In the genomic region with DNA sequence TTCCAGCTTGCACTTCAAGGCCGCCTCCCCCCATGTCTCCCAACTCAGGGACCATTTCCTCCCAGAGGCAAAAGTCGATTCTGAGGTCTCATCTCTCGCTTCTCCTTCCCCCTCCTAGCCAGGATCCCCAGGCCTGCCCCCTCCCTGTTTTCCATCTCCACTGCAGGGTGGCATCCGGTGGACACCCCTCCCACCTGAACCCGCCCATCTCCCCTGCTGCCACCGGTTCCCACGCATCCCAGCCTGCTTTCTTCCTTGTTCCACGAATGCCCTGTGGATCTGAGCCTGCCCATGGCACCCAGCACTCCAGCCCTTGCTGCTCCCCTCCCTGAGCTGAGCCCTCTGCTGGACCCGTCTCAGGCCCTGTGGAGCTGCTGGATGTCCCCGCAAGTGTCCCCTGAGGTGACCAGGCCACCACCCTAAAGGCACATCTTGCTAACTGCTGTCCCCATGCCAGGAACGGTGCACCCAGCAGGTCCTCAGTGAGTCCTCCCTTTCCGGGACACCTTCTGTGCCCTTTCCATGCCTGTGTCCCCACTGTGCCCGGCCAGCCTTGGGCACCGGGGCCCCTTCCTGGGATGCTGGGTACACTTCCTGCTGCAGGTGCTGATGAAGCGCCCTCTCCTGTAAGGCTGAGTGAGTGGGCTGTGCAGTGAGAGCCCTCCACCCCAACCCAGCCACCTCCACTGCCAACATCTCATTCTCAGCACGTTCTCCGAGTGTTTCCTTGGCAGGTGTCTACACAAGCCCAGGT, we compare ENCODE assay signal across 10 cellular contexts. TPM values are rescaled to one million over a fixed set of nuclear protein-coding genes. Genes with fewer than 3 reads are reported as not detected.
DNase-seq lines count a peak whose midpoint lies in the region; ATAC-seq and TF ChIP-seq lines count a peak whose summit lies in the region.
"Had no signal": no experiment of that assay in that cellular context is flagged by ENCODE, and none has a peak within 500 bp of the region (broad histone marks: within the 10 kb centered on the region; RNA-seq: fewer than 3 reads in every experiment).

No MANE protein-coding gene starts in this region.

- DNase-seq in CD14-positive monocyte (ENCODE audit: low spot score) = no peak
- DNase-seq in DMS153 (lab: John Stamatoyannopoulos, UW) = peak; percentile 45
- DNase-seq in activated B cell treated with CpG ODN at 0.5 μM for 24 hours = no peak
- DNase-seq in lower lobe of right lung = peak; percentile 53
- no peak for DNase-seq in amniotic stem cell (lab: John Stamatoyannopoulos, UW)
- no peak for DNase-seq in HAP-1 (ENCODE audit: low spot score in 2 of 2)
- no peak for DNase-seq in T-helper 2 cell treated with Interferon-gamma antibody and Interleukin-4, amounts not matched to agents 5 μg/mL and 100 μg/mL, for 36 hours (ENCODE audit: low spot score)
- DNase-seq: NCI-H1092 treated with DMSO at 0.1 percent for 48 hours had no signal

- H3K4me3 ChIP-seq in lower lobe of right lung (no peak overlapping the region), HAP-1 (no peak overlapping the region)

- H3K4me1 Mint-ChIP-seq in CD14-positive monocyte (peaks cover 2% of the 10 kb centered on the region), activated B cell treated with CpG ODN at 0.5 μM for 24 hours (peaks cover 38% of the 10 kb centered on the region)
- peaks cover 2% of the 10 kb centered on the region for H3K4me1 Mint-ChIP-seq in T-helper 2 cell treated with Interferon-gamma antibody and Interleukin-4, amounts not matched to agents 5 μg/mL and 100 μg/mL, for 36 hours (ENCODE audit: low read depth)

- TF ChIP-seq CTCF in CD14-positive monocyte (IDR thresholded peaks at IDR 0.05) (no peak), activated B cell treated with CpG ODN at 0.5 μM for 24 hours (IDR thresholded peaks at IDR 0.05) (no peak), lower lobe of right lung (IDR thresholded peaks at IDR 0.05) (no peak)

- H3K27ac Mint-ChIP-seq in CD14-positive monocyte = no peak overlapping the region
- H3K27ac Mint-ChIP-seq in activated B cell treated with CpG ODN at 0.5 μM for 24 hours = peak overlapping the region; percentile 68
- H3K27ac Mint-ChIP-seq in T-helper 2 cell treated with Interferon-gamma antibody and Interleukin-4, amounts not matched to agents 5 μg/mL and 100 μg/mL, for 36 hours = no peak overlapping the region

- H3K27ac ChIP-seq in lower lobe of right lung = no peak overlapping the region
- H3K27ac ChIP-seq: heart left ventricle had no signal

- no peaks in the 10 kb centered on the region for H3K36me3 Mint-ChIP-seq in CD14-positive monocyte
- H3K36me3 Mint-ChIP-seq in activated B cell treated with CpG ODN at 0.5 μM for 24 hours (ENCODE audit: low read depth) = no peaks in the 10 kb centered on the region
- no peaks in the 10 kb centered on the region for H3K36me3 Mint-ChIP-seq in T-helper 2 cell treated with Interferon-gamma antibody and Interleukin-4, amounts not matched to agents 5 μg/mL and 100 μg/mL, for 36 hours (ENCODE audit: low read depth)

- intact Hi-C loops in CD14-positive monocyte (cut with micrococcal nuclease) = no loop called here
- intact Hi-C loops in activated B cell treated with CpG ODN at 0.5 μM for 24 hours (cut with micrococcal nuclease) = loop anchor here (2.0 to 10.0 kb wide), 4 partner anchors 19 to 193 kb away; a partner anchor contains a TSS
- intact Hi-C loops in lower lobe of right lung (cut with DNase I) = no loop called here

- in situ Hi-C loops in HAP-1 (cut with MboI; ENCODE audit: low sequenced_read_pairs) = no loop called here

- CTCF ChIA-PET in activated B cell treated with CpG ODN at 0.5 μM for 24 hours (lab: Charles Lee) = interaction anchor here (1.3 kb wide), 1 partner anchor 19 kb away, joined by 3 read pairs; no protein-coding TSS in a partner anchor

- H3K36me3 ChIP-seq in lower lobe of right lung (no peaks in the 10 kb centered on the region), HAP-1 (replicated peaks) (no peaks in the 10 kb centered on the region)
- H3K36me3 ChIP-seq: heart left ventricle had no signal

- no peaks in the 10 kb centered on the region for H3K9me3 ChIP-seq in lower lobe of right lung
- H3K9me3 ChIP-seq in HAP-1 = no peaks in the 10 kb centered on the region
- H3K9me3 ChIP-seq: heart left ventricle had no signal

- H3K27me3 Mint-ChIP-seq in CD14-positive monocyte (ENCODE audit: low read depth in 3 of 3) = peaks cover 34 to 69% (median 59%) of the 10 kb centered on the region in 3 donors
- no peaks in the 10 kb centered on the region for H3K27me3 Mint-ChIP-seq in activated B cell treated with CpG ODN at 0.5 μM for 24 hours
- peaks cover 12% of the 10 kb centered on the region for H3K27me3 Mint-ChIP-seq in T-helper 2 cell treated with Interferon-gamma antibody and Interleukin-4, amounts not matched to agents 5 μg/mL and 100 μg/mL, for 36 hours (ENCODE audit: low read depth)

- POLR2A ChIA-PET in activated B cell treated with CpG ODN at 0.5 μM for 24 hours (lab: Charles Lee) = interaction anchor here (0.8 to 2.6 kb wide), 15 partner anchors 10 to 181 kb away, joined by 3 to 18 read pairs (median 4); a partner anchor contains a TSS

- H3K4me3 Mint-ChIP-seq in CD14-positive monocyte (peak overlapping the region; percentile 16 to 67), activated B cell treated with CpG ODN at 0.5 μM for 24 hours (peak overlapping the region; percentile 71)
- no peak overlapping the region for H3K4me3 Mint-ChIP-seq in T-helper 2 cell treated with Interferon-gamma antibody and Interleukin-4, amounts not matched to agents 5 μg/mL and 100 μg/mL, for 36 hours

- ATAC-seq in activated B cell treated with CpG ODN at 0.5 μM for 24 hours (ENCODE audit: low read depth) (no peak), lower lobe of right lung (peak; percentile 36 to 59), HG03097 (IDR thresholded peaks at IDR 0.05; ENCODE audit: low FRiP score, unreplicated experiment) (no peak)

- H3K27me3 ChIP-seq in lower lobe of right lung (ENCODE audit: low read depth) (peaks cover 72% of the 10 kb centered on the region), HAP-1 (ENCODE audit: low read depth) (peaks cover 21% of the 10 kb centered on the region)

- H3K9me3 Mint-ChIP-seq in CD14-positive monocyte (peaks cover 0 to 5% (median 2%) of the 10 kb centered on the region in 7 donors), activated B cell treated with CpG ODN at 0.5 μM for 24 hours (no peaks in the 10 kb centered on the region)
- no peaks in the 10 kb centered on the region for H3K9me3 Mint-ChIP-seq in T-helper 2 cell treated with Interferon-gamma antibody and Interleukin-4, amounts not matched to agents 5 μg/mL and 100 μg/mL, for 36 hours

- H3K4me1 ChIP-seq in lower lobe of right lung = peaks cover 11% of the 10 kb centered on the region
- H3K4me1 ChIP-seq in HAP-1 = no peaks in the 10 kb centered on the region

RNA-seq across cellular contexts. Expression of a gene that starts 0.9 kb away (rescaled TPM):
- not detected for polyA plus RNA-seq in CD14-positive monocyte
- total RNA-seq in activated B cell treated with CpG ODN at 0.5 μM for 24 hours (0.15 and 0.31 TPM in 2 replicates), lower lobe of right lung (0.09 TPM)
- total RNA-seq: heart left ventricle had no signal
- polyA plus RNA-seq: heart left ventricle had no signal

RNA-seq across cellular contexts. Expression of a gene that starts 46.5 kb away (rescaled TPM):
- not detected for polyA plus RNA-seq in CD14-positive monocyte
- total RNA-seq in activated B cell treated with CpG ODN at 0.5 μM for 24 hours (not detected in 2 replicates), lower lobe of right lung (not detected)
- total RNA-seq: heart left ventricle had no signal
- polyA plus RNA-seq: heart left ventricle had no signal

RNA-seq across cellular contexts. Expression of a gene that starts 51.1 kb away (rescaled TPM):
- 10 to 100 TPM; 38.8 to 40.4 TPM for polyA plus RNA-seq in CD14-positive monocyte
- total RNA-seq in activated B cell treated with CpG ODN at 0.5 μM for 24 hours = 79.8 and 91.7 TPM in 2 replicates
- total RNA-seq in lower lobe of right lung = 94.7 TPM

Comparison
In these comparisons a context has a peak if more than half of its experiments do, and no peak if none do; other contexts are left out.
1. DNase-seq: peak in DMS153 (single experiment) and lower lobe of right lung (single experiment); none in CD14-positive monocyte (single experiment), activated B cell treated with CpG ODN at 0.5 μM for 24 hours (single experiment), amniotic stem cell (single experiment), HAP-1 (0 of 2) and T-helper 2 cell treated with Interferon-gamma antibody and Interleukin-4, amounts not matched to agents 5 μg/mL and 100 μg/mL, for 36 hours (single experiment).
2. ATAC-seq: peak in lower lobe of right lung (2 of 2); none in activated B cell treated with CpG ODN at 0.5 μM for 24 hours (single experiment) and HG03097 (single experiment).